In the genomic region with DNA sequence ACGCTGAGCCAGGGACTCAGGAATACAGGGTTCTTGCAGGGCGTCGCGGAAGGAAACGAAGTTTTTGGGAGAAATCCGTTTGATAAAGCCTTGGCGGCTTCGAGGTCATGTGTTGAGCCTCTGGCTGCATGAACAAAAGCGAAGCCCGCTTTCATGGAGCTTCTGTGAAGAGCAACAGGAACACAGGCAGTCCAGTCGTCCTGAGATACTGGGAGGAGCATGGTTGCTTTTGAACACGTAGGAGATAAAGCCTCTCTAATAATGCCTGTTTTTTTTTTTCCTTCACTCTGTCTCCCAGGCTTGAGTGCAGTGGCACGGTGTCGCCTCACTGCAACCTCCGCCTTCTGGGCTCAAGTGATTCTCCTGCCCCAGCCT, we compare ENCODE assay signal across 8 cellular contexts. TPM values are rescaled to one million over a fixed set of nuclear protein-coding genes. Genes with fewer than 3 reads are reported as not detected.
DNase-seq lines count a peak whose midpoint lies in the region; ATAC-seq, FAIRE-seq and TF ChIP-seq lines count a peak whose summit lies in the region.

No MANE protein-coding gene starts in this region.

- H3K9me3 ChIP-seq in K562 (replicated peaks; ENCODE audit: control insufficient read depth, insufficient read depth, low read depth, low read length) (peaks cover 16% of the 10 kb centered on the region), liver (ENCODE audit: control insufficient read depth in 4 of 4, low read length in 3 of 4) (peaks cover 19 to 29% (median 23%) of the 10 kb centered on the region in 4 donors), upper lobe of left lung (peaks cover 22 to 30% (median 26%) of the 10 kb centered on the region in 4 donors)

- peak overlapping the region; percentile 90 for H3K4me2 ChIP-seq in K562 (ENCODE audit: insufficient read depth, low read length)

- POLR2A ChIA-PET in K562 (lab: Yijun Ruan, JAX): interaction anchor here (0.7 to 1.0 kb wide), 3 partner anchors 9 to 143 kb away, joined by 3 to 4 read pairs (median 3); no protein-coding TSS in a partner anchor

- in situ Hi-C loops in GM13977 (cut with MboI; ENCODE audit: low pct_unique_long_range_greater_than_20kb, low sequenced_read_pairs, unreplicated experiment) (no loop called here), K562 (cut with MboI) (no loop called here)

- no peaks in the 10 kb centered on the region for H3K9me1 ChIP-seq in K562 (ENCODE audit: control insufficient read depth, insufficient read depth, low read length)

- TF ChIP-seq POLR2A in K562 (conservative IDR thresholded peaks at IDR 0.05) (no peak), upper lobe of left lung (IDR thresholded peaks at IDR 0.05) (no peak)

- peaks cover 21% of the 10 kb centered on the region for H3K36me3 ChIP-seq in K562 (ENCODE audit: control insufficient read depth, insufficient read depth, low read length)
- peaks cover 10 to 22% (median 20%) of the 10 kb centered on the region in 4 donors for H3K36me3 ChIP-seq in liver (ENCODE audit: control insufficient read depth in 4 of 4, insufficient read depth in 3 of 4, low read depth in 1 of 4, low read length in 3 of 4)
- peaks cover 10 to 21% (median 18%) of the 10 kb centered on the region in 4 donors for H3K36me3 ChIP-seq in upper lobe of left lung

- H3K4me3 ChIP-seq in K562 (peak overlapping the region; percentile 63), liver (ENCODE audit: low read depth in 1 of 3, low read length in 3 of 3) (peak overlapping the region; percentile 14 to 93 (median 88)), upper lobe of left lung (peak overlapping the region; percentile 24 to 87 (median 68))

- peak; percentile 50 for DNase-seq in GM13977 (ENCODE audit: low spot score)
- no peak for DNase-seq in K562 (ENCODE audit: extremely low read depth in 1 of 4, low spot score in 3 of 4)
- DNase-seq in upper lobe of left lung: no peak
- DNase-seq in activated CD4-positive, CD25-positive, alpha-beta regulatory T cell (lab: John Stamatoyannopoulos, UW): no peak
- no peak for DNase-seq in activated effector memory CD4-positive, alpha-beta T cell treated with Interleukin-2 at 50 U/mL for 16 hours

- no peak for TF ChIP-seq EP300 in K562 (IDR thresholded peaks at IDR 0.05; ENCODE audit: low read length)
- no peak for TF ChIP-seq EP300 in upper lobe of left lung (IDR thresholded peaks at IDR 0.05)

- WGBS in K562 (ENCODE audit: insufficient coverage, low coverage, missing lambda C conversion rate): 32% methylated on average over 15 of the region's 15 CpGs
- 24% methylated on average over 15 of the region's 15 CpGs for WGBS in liver
- WGBS in upper lobe of left lung, 2 donors: 23 to 36% methylated on average over 10 to 15 of the region's 15 CpGs

- no peaks in the 10 kb centered on the region for H3K79me2 ChIP-seq in K562 (ENCODE audit: control insufficient read depth, insufficient read depth, low read length)

- H3K27ac ChIP-seq in K562 (ENCODE audit: extremely low read depth, low read depth, low read length): no peak overlapping the region; the same call in 2 of the 3 replicates
- H3K27ac ChIP-seq in liver (ENCODE audit: low read depth in 1 of 2, low read length in 2 of 2): peak overlapping the region; percentile 56 to 78
- H3K27ac ChIP-seq in upper lobe of left lung: peak overlapping the region; percentile 78 to 86 (median 84)

- TF ChIP-seq RAD21 in K562 (CRISPR knock-in tag; conservative IDR thresholded peaks at IDR 0.05 in 1 of 2, IDR thresholded peaks at IDR 0.05 in 1 of 2): no peak
- no peak for TF ChIP-seq RAD21 in liver (IDR thresholded peaks at IDR 0.05)

- H3K4me1 ChIP-seq in K562 (replicated peaks in 1 of 2; ENCODE audit: control insufficient read depth in 2 of 2, insufficient read depth in 2 of 2, low read length in 2 of 2) (peaks cover 4 to 12% of the 10 kb centered on the region in 2 experiments; a peak in 4 of 5 replicates), liver (ENCODE audit: control insufficient read depth in 4 of 4, insufficient read depth in 4 of 4, low read length in 3 of 4) (peaks cover 2 to 9% (median 3%) of the 10 kb centered on the region in 4 donors), upper lobe of left lung (peaks cover 0 to 14% (median 3%) of the 10 kb centered on the region in 4 donors)

- intact Hi-C loops in K562 (cut with micrococcal nuclease): loop anchor here (5.0 kb wide), 1 partner anchor 77 kb away; the partner anchor contains the start of gene ZNF239

- no peak for FAIRE-seq in K562 (lab: Jason Lieb, UNC)

- no peak for TF ChIP-seq CTCF in GM13977 (IDR thresholded peaks at IDR 0.05; ENCODE audit: extremely low read depth, insufficient read depth, missing control alignments)
- no peak for TF ChIP-seq CTCF in K562 (IDR thresholded peaks at IDR 0.05 in 2 of 3, conservative IDR thresholded peaks at IDR 0.05 in 1 of 3; ENCODE audit: insufficient read depth in 2 of 3, low read depth in 1 of 3, low read length in 3 of 3)
- no peak for TF ChIP-seq CTCF in liver (IDR thresholded peaks at IDR 0.05; ENCODE audit: low read depth, low read length, missing input control)
- no peak for TF ChIP-seq CTCF in upper lobe of left lung (IDR thresholded peaks at IDR 0.05)

- peak overlapping the region; percentile 98 for H2AFZ ChIP-seq in K562 (ENCODE audit: low read depth, low read length)

- H3K9ac ChIP-seq in K562 (ENCODE audit: insufficient read depth in 1 of 2, low read depth in 2 of 2, low read length in 2 of 2) (peak overlapping the region; percentile 74 to 94), liver (ENCODE audit: low read depth in 1 of 2, low read length in 2 of 2) (peak overlapping the region in 1 of 2 donors; percentile 80)

- no peaks in the 10 kb centered on the region for H4K20me1 ChIP-seq in K562 (replicated peaks; ENCODE audit: control insufficient read depth, insufficient read depth, low read length)

- ATAC-seq in HG03342 (IDR thresholded peaks at IDR 0.05; ENCODE audit: unreplicated experiment): peak; percentile 6
- ATAC-seq in K562: peak; percentile 7
- peak in 1 of 2 donors; percentile 28 for ATAC-seq in upper lobe of left lung (ENCODE audit: low FRiP score in 2 of 2)
- no peak for ATAC-seq in HG02981 (IDR thresholded peaks at IDR 0.05; ENCODE audit: unreplicated experiment)

- H3K27me3 ChIP-seq in K562 (ENCODE audit: control insufficient read depth in 2 of 2, insufficient read depth in 2 of 2, low read length in 2 of 2) (no peaks in the 10 kb centered on the region), liver (ENCODE audit: control insufficient read depth in 4 of 4, insufficient read depth in 4 of 4, low read length in 3 of 4) (no peaks in the 10 kb centered on the region), upper lobe of left lung (no peaks in the 10 kb centered on the region)

- no TSS peak for BruUV-seq in K562 (replicated peaks; lab: Mats Ljungman, UMichigan)

- CTCF ChIA-PET in K562 (lab: Yijun Ruan, JAX; ENCODE audit: low intra/inter-chr PET ratio): no interaction called here

TF ChIP-seq in liver, 16 proteins besides CTCF, POLR2A, EP300 and RAD21 (continues in another document):
- TF ChIP-seq HNF4A (conservative IDR thresholded peaks at IDR 0.05) (no peak), SP1 (IDR thresholded peaks at IDR 0.05) (no peak)

RNA-seq across cellular contexts. Expression of gene ZNF32, which starts 0.5 kb away (rescaled TPM):
- total RNA-seq in K562 (2011; cell fraction: chromatin; rRNA removed; ENCODE audit: low replicate concordance): 14.9 and 16.7 TPM in 2 replicates
- 14.5 and 19.6 TPM in 2 replicates for total RNA-seq in K562 (2011; cell fraction: nucleolus; rRNA removed)
- total RNA-seq in K562 (2011; cell fraction: nucleoplasm; rRNA removed): 14.4 and 19.2 TPM in 2 replicates
- total RNA-seq in K562 (2014; rRNA removed): 17.3 and 19.8 TPM in 2 replicates
- total RNA-seq in K562 (2014; rRNA removed; fragmentation: Illumina TruSeq; extraction: Trizol): 31.8 and 34.7 TPM in 2 replicates
- 21.4 and 22.3 TPM in 2 replicates for total RNA-seq in K562 (2015; rRNA removed; fragmentation: Illumina TruSeq; extraction: Trizol)
- 20.3 and 22.3 TPM in 2 replicates for total RNA-seq in K562 (2021)
- polyA plus RNA-seq in K562 (2011; rRNA removed): 40.5 and 57.0 TPM in 2 replicates
- 14.8 and 19.1 TPM in 2 replicates for polyA plus RNA-seq in K562 (2011; cell fraction: cytosol; rRNA removed)
- 25.6 and 26.6 TPM in 2 replicates for polyA plus RNA-seq in K562 (2011; cell fraction: nucleus; rRNA removed)
- polyA plus RNA-seq in K562 (2012): 19.9 and 24.6 TPM in 2 replicates
- polyA plus RNA-seq in K562 (2014; fragmentation: Illumina TruSeq; extraction: Trizol): 29.5 and 30.7 TPM in 2 replicates
- polyA plus RNA-seq in K562 (2014; fragmentation: Nextera tagmentation; extraction: Ambion mirVana): 10 to 100 TPM; 18.3 to 26.3 TPM
- polyA plus RNA-seq in K562 (2014; rRNA removed): 28.4 TPM in 2 replicates
- polyA minus RNA-seq in K562 (2011; rRNA and poly(A)+ RNA removed): 25.2 and 28.4 TPM in 2 replicates
- polyA minus RNA-seq in K562 (2011; cell fraction: cytosol; rRNA and poly(A)+ RNA removed): 4.7 and 5.0 TPM in 2 replicates
- polyA minus RNA-seq in K562 (2011; cell fraction: nucleus; rRNA and poly(A)+ RNA removed): 6.2 and 17.2 TPM in 2 replicates
- total RNA-seq in liver: 10 to 100 TPM in 1 of 2 donors, 1 to 10 TPM in 1; 6.5 to 11.9 TPM
- 10 to 100 TPM; 13.1 to 19.9 TPM for polyA plus RNA-seq in liver
- total RNA-seq in upper lobe of left lung: 10 to 100 TPM; 16.8 to 36.8 (median 26.8) TPM

RNA-seq across cellular contexts. Expression of gene ZNF485, which starts 42.9 kb away (rescaled TPM):
- 23.8 and 33.5 TPM in 2 replicates for total RNA-seq in K562 (2011; cell fraction: chromatin; rRNA removed; ENCODE audit: low replicate concordance)
- total RNA-seq in K562 (2011; cell fraction: nucleolus; rRNA removed): 23.3 and 26.0 TPM in 2 replicates
- 24.9 and 40.3 TPM in 2 replicates for total RNA-seq in K562 (2011; cell fraction: nucleoplasm; rRNA removed)
- total RNA-seq in K562 (2014; rRNA removed) (7.2 and 8.0 TPM in 2 replicates), K562 (2014; rRNA removed; fragmentation: Illumina TruSeq; extraction: Trizol) (18.0 and 18.7 TPM in 2 replicates), K562 (2015; rRNA removed; fragmentation: Illumina TruSeq; extraction: Trizol) (14.9 and 16.2 TPM in 2 replicates), K562 (2021) (11.9 and 12.1 TPM in 2 replicates), liver (1 to 10 TPM in 1 of 2 donors, under 1 TPM in 1; 0.98 to 2.4 TPM), upper lobe of left lung (1 to 10 TPM; 2.1 to 7.7 (median 3.2) TPM)
- polyA plus RNA-seq in K562 (2011; rRNA removed) (9.7 and 11.5 TPM in 2 replicates), K562 (2014; fragmentation: Illumina TruSeq; extraction: Trizol) (10.8 and 13.2 TPM in 2 replicates), K562 (2014; fragmentation: Nextera tagmentation; extraction: Ambion mirVana) (10 to 100 TPM; 11.1 to 13.8 TPM), K562 (2014; rRNA removed) (9.7 and 12.4 TPM in 2 replicates), liver (1 to 10 TPM in 1 of 2 donors, under 1 TPM in 1; 0.92 to 1.0 TPM)
- 9.1 and 10.2 TPM in 2 replicates for polyA plus RNA-seq in K562 (2011; cell fraction: cytosol; rRNA removed)
- 12.2 and 13.1 TPM in 2 replicates for polyA plus RNA-seq in K562 (2011; cell fraction: nucleus; rRNA removed)
- 3.5 and 6.1 TPM in 2 replicates for polyA plus RNA-seq in K562 (2012)
- polyA minus RNA-seq in K562 (2011; rRNA and poly(A)+ RNA removed): 19.5 and 22.9 TPM in 2 replicates
- 6.6 and 10.7 TPM in 2 replicates for polyA minus RNA-seq in K562 (2011; cell fraction: cytosol; rRNA and poly(A)+ RNA removed)
- 14.9 and 26.8 TPM in 2 replicates for polyA minus RNA-seq in K562 (2011; cell fraction: nucleus; rRNA and poly(A)+ RNA removed)
